25 cellular contexts compared by ENCODE assay signal in genomic region chr20:23425129-23425528, GRCh38. TPM values are rescaled to one million over a fixed set of nuclear protein-coding genes. Genes with fewer than 3 reads are reported as not detected.
"Had no signal": no experiment of that assay in that cellular context is flagged by ENCODE, and none has a peak within 500 bp of the region (broad histone marks: within the 10 kb centered on the region; RNA-seq: fewer than 3 reads in every experiment).

No MANE protein-coding gene starts in this region.

- H3K4me1 ChIP-seq: breast epithelium had no signal

- H3K27me3 ChIP-seq: adrenal gland, breast epithelium, Peyer's patch had no signal

- ATAC-seq: activated CD4-positive, CD25-positive, alpha-beta regulatory T cell treated with anti-CD3 and anti-CD28 coated beads, Interleukin-2, amount 50 U/mL, for 24 hours; activated CD8-positive, alpha-beta T cell treated with anti-CD3 and anti-CD28 coated beads, Interleukin-2, amount 10 ng/mL, durations not matched to agents 7 days and 5 days had no signal

- H3K4me3 Mint-ChIP-seq: activated CD8-positive, alpha-beta T cell treated with anti-CD3 and anti-CD28 coated beads, Interleukin-2, amount 10 ng/mL, durations not matched to agents 7 days and 5 days; activated naive CD8-positive, alpha-beta T cell treated with anti-CD3 and anti-CD28 coated beads, Interleukin-2, amount 10 ng/mL, durations not matched to agents 7 days and 5 days; T-helper 1 cell treated with Interleukin-12 subunit alpha and Interleukin-12 subunit beta and Interleukin-4 antibody, amounts not matched to agents 30 μg/mL and 1 μg/mL, for 36 hours had no signal

- H3K27ac ChIP-seq: adrenal gland, breast epithelium, Peyer's patch had no signal

- H3K36me3 Mint-ChIP-seq: activated naive CD8-positive, alpha-beta T cell treated with anti-CD3 and anti-CD28 coated beads, Interleukin-2, amount 10 ng/mL, durations not matched to agents 7 days and 5 days had no signal

- H3K9me3 Mint-ChIP-seq: activated naive CD8-positive, alpha-beta T cell treated with anti-CD3 and anti-CD28 coated beads, Interleukin-2, amount 10 ng/mL, durations not matched to agents 7 days and 5 days; T-helper 1 cell treated with Interleukin-12 subunit alpha and Interleukin-12 subunit beta and Interleukin-4 antibody, amounts not matched to agents 30 μg/mL and 1 μg/mL, for 36 hours had no signal

- H3K27ac Mint-ChIP-seq: activated CD8-positive, alpha-beta T cell treated with anti-CD3 and anti-CD28 coated beads, Interleukin-2, amount 10 ng/mL, durations not matched to agents 7 days and 5 days; activated naive CD8-positive, alpha-beta T cell treated with anti-CD3 and anti-CD28 coated beads, Interleukin-2, amount 10 ng/mL, durations not matched to agents 7 days and 5 days; T-helper 1 cell treated with Interleukin-12 subunit alpha and Interleukin-12 subunit beta and Interleukin-4 antibody, amounts not matched to agents 30 μg/mL and 1 μg/mL, for 36 hours had no signal

- H3K9me3 ChIP-seq: adrenal gland, breast epithelium, Peyer's patch had no signal

- DNase-seq: activated CD4-positive, alpha-beta T cell treated with anti-CD3 and anti-CD28 coated beads for 4 hours; activated CD8-positive, alpha-beta memory T cell treated with anti-CD3 and anti-CD28 coated beads, Interleukin-2, amount 50 U/mL, for 48 hours; activated CD8-positive, alpha-beta T cell treated with anti-CD3 and anti-CD28 coated beads, Interleukin-2, amount 10 ng/mL, durations not matched to agents 7 days and 5 days; activated naive CD4-positive, alpha-beta T cell treated with anti-CD3 and anti-CD28 coated beads, Interleukin-2, amount 50 U/mL, for 16 hours; activated naive CD8-positive, alpha-beta T cell treated with anti-CD3 and anti-CD28 coated beads, Interleukin-2, amount 10 ng/mL, durations not matched to agents 7 days and 5 days; activated T-cell treated with anti-CD3 and anti-CD28 coated beads, Interleukin-2, amount 50 U/mL, for 1 hour; aorta; caudate nucleus; Kasumi-1; KBM-7; NCI-H1092; NCI-H1930; NCI-H226; NCI-H526 treated with DMSO at 0.1 percent for 48 hours; NCI-H82; Peyer's patch; SHP77 treated with DMSO at 0.1 percent for 48 hours had no signal

- H3K4me3 ChIP-seq: adrenal gland, breast epithelium, Peyer's patch had no signal

- H3K36me3 ChIP-seq: adrenal gland, breast epithelium, Peyer's patch had no signal

RNA-seq across cellular contexts. Expression of gene CSTL1, which starts 14.4 kb away (rescaled TPM):
- total RNA-seq: activated CD8-positive, alpha-beta T cell treated with anti-CD3 and anti-CD28 coated beads, Interleukin-2, amount 10 ng/mL, durations not matched to agents 7 days and 5 days; activated naive CD8-positive, alpha-beta T cell treated with anti-CD3 and anti-CD28 coated beads, Interleukin-2, amount 10 ng/mL, durations not matched to agents 7 days and 5 days; adrenal gland; aorta; breast epithelium; M059J; NCI-H460; OCI-LY7; Peyer's patch; SK-MEL-5 had no signal
- polyA plus RNA-seq: adrenal gland, aorta had no signal

RNA-seq across cellular contexts. Expression of gene CST11, which starts 27.5 kb away (rescaled TPM):
- total RNA-seq: activated CD8-positive, alpha-beta T cell treated with anti-CD3 and anti-CD28 coated beads, Interleukin-2, amount 10 ng/mL, durations not matched to agents 7 days and 5 days; activated naive CD8-positive, alpha-beta T cell treated with anti-CD3 and anti-CD28 coated beads, Interleukin-2, amount 10 ng/mL, durations not matched to agents 7 days and 5 days; adrenal gland; aorta; breast epithelium; M059J; NCI-H460; OCI-LY7; Peyer's patch; SK-MEL-5 had no signal
- polyA plus RNA-seq: adrenal gland, aorta had no signal
